8 cellular contexts compared by ENCODE assay signal in genomic region chr7:151088856-151089699, GRCh38. TPM values are rescaled to one million over a fixed set of nuclear protein-coding genes. Genes with fewer than 3 reads are reported as not detected.
DNase-seq lines count a peak whose midpoint lies in the region; ATAC-seq, FAIRE-seq and TF ChIP-seq lines count a peak whose summit lies in the region.

No MANE protein-coding gene starts in this region.

- peaks cover 10% of the 10 kb centered on the region; the same call in 1 of the 2 replicates for H3K36me3 ChIP-seq in BLaER1
- H3K36me3 ChIP-seq in KMS-11 (ENCODE audit: insufficient read depth): no peaks in the 10 kb centered on the region; the same call in 1 of the 2 replicates
- H3K36me3 ChIP-seq in mammary epithelial cell (ENCODE audit: insufficient read depth, low read length): no peaks in the 10 kb centered on the region
- H3K36me3 ChIP-seq in kidney (ENCODE audit: control insufficient read depth in 1 of 2, insufficient read depth in 2 of 2, low read length in 2 of 2): no peaks in the 10 kb centered on the region

- no peak for ATAC-seq in HG03135 (IDR thresholded peaks at IDR 0.05; ENCODE audit: unreplicated experiment)

- peaks cover 77% of the 10 kb centered on the region for H3K4me1 ChIP-seq in BLaER1
- peaks cover 27% of the 10 kb centered on the region for H3K4me1 ChIP-seq in KMS-11 (ENCODE audit: low read depth, poor library complexity, severe bottlenecking)
- H3K4me1 ChIP-seq in mammary epithelial cell (ENCODE audit: insufficient read depth, low read length): peaks cover 34% of the 10 kb centered on the region
- peaks cover 20 to 25% of the 10 kb centered on the region in 2 donors for H3K4me1 ChIP-seq in kidney (ENCODE audit: control insufficient read depth in 1 of 2, insufficient read depth in 1 of 2, low read depth in 1 of 2, low read length in 2 of 2)

- no peak overlapping the region for H2AFZ ChIP-seq in KMS-11 (ENCODE audit: low read depth)
- H2AFZ ChIP-seq in mammary epithelial cell (ENCODE audit: low read depth, low read length): peak overlapping the region; percentile 71

- H3K9me3 ChIP-seq in BLaER1: no peaks in the 10 kb centered on the region
- no peaks in the 10 kb centered on the region for H3K9me3 ChIP-seq in mammary epithelial cell (replicated peaks; ENCODE audit: insufficient read depth, low read length)
- no peaks in the 10 kb centered on the region for H3K9me3 ChIP-seq in kidney (ENCODE audit: control insufficient read depth in 1 of 2, low read length in 2 of 2)

- 7% methylated on average over 14 of the region's 30 CpGs for WGBS in mammary epithelial cell (ENCODE audit: low coverage, missing lambda C conversion rate)

- intact Hi-C loops in mammary epithelial cell (cut with micrococcal nuclease) (loop anchor here (1.0 to 2.0 kb wide), 3 partner anchors 22 to 61 kb away; partner anchors contain the start of genes ABCB8 and SLC4A2), kidney (cut with DNase I) (no loop called here)

- H3K27me3 ChIP-seq in BLaER1 (peaks cover 47% of the 10 kb centered on the region), KMS-11 (ENCODE audit: insufficient read depth, low read depth) (no peaks in the 10 kb centered on the region), mammary epithelial cell (ENCODE audit: insufficient read depth, low read length) (no peaks in the 10 kb centered on the region)

- CTCF ChIA-PET in mammary epithelial cell (lab: Charles Lee; ENCODE audit: low non-redundant PET): interaction anchor here (0.6 to 0.8 kb wide), 2 partner anchors 143 to 685 kb away, joined by 3 to 4 read pairs; partner anchors contain the start of gene CHPF2

- BruUV-seq in mammary epithelial cell (replicated peaks; lab: Mats Ljungman, UMichigan): TSS peak; percentile 10

- in situ Hi-C loops in mammary epithelial cell (cut with MboI; ENCODE audit: low sequenced_read_pairs in 2 of 2) (no loop called here), ACHN (cut with HindIII; ENCODE audit: low pct_ligation_motif_present, low pct_unique_long_range_greater_than_20kb, low sequenced_read_pairs) (loop anchor here (5.0 kb wide), 1 partner anchor 58 kb away; no protein-coding TSS in a partner anchor)

- DNase-seq in mammary epithelial cell: peak; percentile 85
- peak; percentile 89 for DNase-seq in kidney
- no peak for DNase-seq in RPMI8226
- DNase-seq in ACHN: no peak

- TF ChIP-seq CTCF in KMS-11 (conservative IDR thresholded peaks at IDR 0.05; ENCODE audit: low read depth, low read length): no peak
- no peak for TF ChIP-seq CTCF in mammary epithelial cell (conservative IDR thresholded peaks at IDR 0.05 in 1 of 2, IDR thresholded peaks at IDR 0.05 in 1 of 2; ENCODE audit: extremely low read depth in 1 of 2, insufficient read depth in 1 of 2, low read depth in 1 of 2, low read length in 2 of 2)
- TF ChIP-seq CTCF in kidney (IDR thresholded peaks at IDR 0.05; ENCODE audit: borderline replicate concordance, extremely low read depth, insufficient read depth): no peak

- dilution Hi-C loops in mammary epithelial cell (cut with HindIII; ENCODE audit: low sequenced_read_pairs): loop anchor here (5.0 kb wide), 2 partner anchors 57 to 58 kb away; no protein-coding TSS in a partner anchor

- H3K4me2 ChIP-seq in BLaER1 (peak overlapping the region; percentile 98), KMS-11 (peak overlapping the region; percentile 99; the same call in 1 of the 2 replicates), mammary epithelial cell (ENCODE audit: insufficient read depth, low read depth, low read length) (peak overlapping the region; percentile 100)

- FAIRE-seq in kidney (lab: Jason Lieb, UNC): no peak

- peaks cover 73% of the 10 kb centered on the region for H3K79me2 ChIP-seq in KMS-11 (ENCODE audit: insufficient read depth, low read depth)
- H3K79me2 ChIP-seq in mammary epithelial cell (ENCODE audit: insufficient read depth, low read length): peaks cover 73% of the 10 kb centered on the region

- peaks cover 72% of the 10 kb centered on the region for H4K20me1 ChIP-seq in BLaER1
- H4K20me1 ChIP-seq in KMS-11 (ENCODE audit: insufficient read depth): peaks cover 14% of the 10 kb centered on the region
- no peaks in the 10 kb centered on the region for H4K20me1 ChIP-seq in mammary epithelial cell (ENCODE audit: insufficient read depth, low read length)

- H3K9ac ChIP-seq in BLaER1 (peak overlapping the region; percentile 83), KMS-11 (no peak overlapping the region), mammary epithelial cell (ENCODE audit: insufficient read depth, low read length) (peak overlapping the region; percentile 88), kidney (ENCODE audit: low read length in 2 of 2) (peak overlapping the region; percentile 25 to 80)

- peak overlapping the region; percentile 74 for H3K4me3 ChIP-seq in BLaER1
- no peak overlapping the region for H3K4me3 ChIP-seq in KMS-11 (IDR thresholded peaks at IDR 0.05; ENCODE audit: insufficient read depth, low read depth, low read length)
- peak overlapping the region; percentile 85 to 93 (median 92) for H3K4me3 ChIP-seq in mammary epithelial cell (replicated peaks in 1 of 3; ENCODE audit: insufficient read depth in 1 of 3, low read depth in 2 of 3, low read length in 3 of 3)
- peak overlapping the region; percentile 42 to 79 for H3K4me3 ChIP-seq in kidney (ENCODE audit: low read length in 2 of 2)
- H3K4me3 ChIP-seq in skin epidermis: peak overlapping the region; percentile 3 to 83 (median 68)

- H3K27ac ChIP-seq in BLaER1: peak overlapping the region; percentile 69
- no peak overlapping the region for H3K27ac ChIP-seq in KMS-11
- peak overlapping the region; percentile 77 for H3K27ac ChIP-seq in mammary epithelial cell (ENCODE audit: insufficient read depth, low read depth, low read length)
- peak overlapping the region; percentile 88 to 89 for H3K27ac ChIP-seq in kidney (ENCODE audit: low read depth in 2 of 2, low read length in 2 of 2)
- peak overlapping the region; percentile 41 to 95 (median 86) for H3K27ac ChIP-seq in skin epidermis

RNA-seq across cellular contexts. Expression of gene AGAP3, which starts 2.8 kb away (rescaled TPM):
- 100 to 1,000 TPM; 118 to 163 TPM for total RNA-seq in mammary epithelial cell
- polyA plus RNA-seq in mammary epithelial cell: 91.6 TPM
- polyA minus RNA-seq in mammary epithelial cell: 114 TPM
- 64.4 TPM for total RNA-seq in kidney
- 35.8 TPM for polyA plus RNA-seq in kidney (ENCODE audit: insufficient read depth, low read depth, low replicate concordance)

RNA-seq across cellular contexts. Expression of gene TMUB1, which starts 5.8 kb away (rescaled TPM):
- total RNA-seq in mammary epithelial cell (10 to 100 TPM; 16.8 to 38.1 TPM), kidney (36.9 TPM)
- polyA plus RNA-seq in mammary epithelial cell (28.4 TPM), kidney (ENCODE audit: insufficient read depth, low read depth, low replicate concordance) (79.9 TPM)
- 14.4 TPM for polyA minus RNA-seq in mammary epithelial cell

RNA-seq across cellular contexts. Expression of gene FASTK, which starts 8.5 kb away (rescaled TPM):
- total RNA-seq in mammary epithelial cell: 10 to 100 TPM; 49.7 to 68.8 TPM
- polyA plus RNA-seq in mammary epithelial cell: 52.4 TPM
- 51.5 TPM for polyA minus RNA-seq in mammary epithelial cell
- total RNA-seq in kidney: 71.2 TPM
- polyA plus RNA-seq in kidney (ENCODE audit: insufficient read depth, low read depth, low replicate concordance): 116 TPM

RNA-seq across cellular contexts. Expression of gene SLC4A2, which starts 29.7 kb away (rescaled TPM):
- total RNA-seq in mammary epithelial cell: 100 to 1,000 TPM in 1 of 2 donors, 10 to 100 TPM in 1; 46.5 to 138 TPM
- 57.9 TPM for polyA plus RNA-seq in mammary epithelial cell
- 150 TPM for polyA minus RNA-seq in mammary epithelial cell
- total RNA-seq in kidney: 104 TPM
- 150 TPM for polyA plus RNA-seq in kidney (ENCODE audit: insufficient read depth, low read depth, low replicate concordance)

RNA-seq across cellular contexts. Expression of gene CDK5, which starts 31.4 kb away (rescaled TPM):
- total RNA-seq in mammary epithelial cell: 10 to 100 TPM; 12.3 to 18.1 TPM
- 26.1 TPM for polyA plus RNA-seq in mammary epithelial cell
- polyA minus RNA-seq in mammary epithelial cell: 31.3 TPM
- total RNA-seq in kidney: 9.1 TPM
- polyA plus RNA-seq in kidney (ENCODE audit: insufficient read depth, low read depth, low replicate concordance): 21.5 TPM

Comparison
In these comparisons a context has a peak if more than half of its experiments do, and no peak if none do; other contexts are left out.
1. DNase-seq: peak in mammary epithelial cell (single experiment) and kidney (single experiment); none in RPMI8226 (single experiment) and ACHN (single experiment).
2. Peak in every context shown above with its lines, with median percentiles within 50 percentile points of each other: H3K4me2 ChIP-seq.